Comparison of ENCODE assay signal across 34 cellular contexts in genomic region chr9:37870081-37870798, GRCh38.
"Had no signal": no experiment of that assay in that cellular context is flagged by ENCODE, and none has a peak within 500 bp of the region (broad histone marks: within the 10 kb centered on the region; RNA-seq: fewer than 3 reads in every experiment).

No MANE protein-coding gene starts in this region.

- ATAC-seq: activated CD8-positive, alpha-beta T cell treated with anti-CD3 and anti-CD28 coated beads for 36 hours; activated naive CD4-positive, alpha-beta T cell treated with anti-CD3 and anti-CD28 coated beads, Interleukin-2, amount 50 U/mL, for 72 hours; activated T-cell treated with anti-CD3 and anti-CD28 coated beads, Interleukin-2, amount 50 U/mL, for 4 hours; activated T-cell treated with anti-CD3 and anti-CD28 coated beads, Interleukin-2, amount 50 U/mL, for 72 hours; activated T-helper 17 cell treated with anti-CD3 and anti-CD28 coated beads, Interleukin-2, amount 50 U/mL, for 72 hours; body of pancreas had no signal

- H3K36me3 ChIP-seq: adrenal gland, breast epithelium had no signal

- H3K27me3 ChIP-seq: adrenal gland, body of pancreas, brain microvascular endothelial cell, breast epithelium had no signal

- H3K9me3 ChIP-seq: adrenal gland, body of pancreas, breast epithelium had no signal

- FAIRE-seq: astrocyte, colon, TTC549 had no signal

- H3K4me1 ChIP-seq: adrenal gland, body of pancreas, breast epithelium had no signal

- DNase-seq: activated B cell treated with CpG ODN at 0.5 μM for 24 hours; activated CD4-positive, alpha-beta memory T cell treated with anti-CD3 and anti-CD28 coated beads for 36 hours; activated CD4-positive, alpha-beta T cell treated with anti-CD3 and anti-CD28 coated beads for 4 hours; activated CD4-positive, alpha-beta T cell treated with anti-CD3 and anti-CD28 coated beads, Interleukin-2, amount 10 ng/mL, durations not matched to agents 24 days and 14 days; activated CD4-positive, alpha-beta T cell treated with anti-CD3 and anti-CD28 coated beads, Interleukin-2, amount 50 U/mL, for 1 hour; activated CD4-positive, alpha-beta T cell treated with anti-CD3 and anti-CD28 coated beads, Interleukin-2, amount 50 U/mL, for 4 hours; activated CD4-positive, CD25-positive, alpha-beta regulatory T cell treated with anti-CD3 and anti-CD28 coated beads, Interleukin-2, amount 50 U/mL, for 72 hours; activated CD8-positive, alpha-beta memory T cell treated with anti-CD3 and anti-CD28 coated beads, Interleukin-2, amount 50 U/mL, for 4 hours; activated CD8-positive, alpha-beta T cell treated with anti-CD3 and anti-CD28 coated beads for 36 hours; activated effector memory CD4-positive, alpha-beta T cell treated with anti-CD3 and anti-CD28 coated beads, Interleukin-2, amount 50 U/mL, for 16 hours; activated gamma-delta T cell treated with Interleukin-2 at 50 U/mL for 16 hours; activated naive CD4-positive, alpha-beta T cell; activated naive CD4-positive, alpha-beta T cell treated with anti-CD3 and anti-CD28 coated beads for 36 hours; activated naive CD4-positive, alpha-beta T cell treated with anti-CD3 and anti-CD28 coated beads, Interleukin-2, amount 50 U/mL, for 16 hours; activated naive CD8-positive, alpha-beta T cell treated with anti-CD3 and anti-CD28 coated beads for 36 hours; activated T-cell treated with anti-CD3 and anti-CD28 coated beads for 4 hours; activated T-cell treated with anti-CD3 and anti-CD28 coated beads, Interleukin-2, amount 50 U/mL, for 1 hour; activated T-cell treated with anti-CD3 and anti-CD28 coated beads, Interleukin-2, amount 50 U/mL, for 4 hours; activated T-cell treated with anti-CD3 and anti-CD28 coated beads, Interleukin-2, amount 50 U/mL, for 72 hours; adrenal gland; amniotic stem cell; aorta; body of pancreas; brain microvascular endothelial cell; central memory CD4-positive, alpha-beta T cell; T-helper 2 cell; T-helper 9 cell had no signal

- H3K4me3 ChIP-seq: adrenal gland, body of pancreas, breast epithelium had no signal

- H3K27ac ChIP-seq: adrenal gland, body of pancreas, brain microvascular endothelial cell, breast epithelium, VCaP had no signal
